12 cellular contexts compared by ENCODE assay signal in the genomic region with DNA sequence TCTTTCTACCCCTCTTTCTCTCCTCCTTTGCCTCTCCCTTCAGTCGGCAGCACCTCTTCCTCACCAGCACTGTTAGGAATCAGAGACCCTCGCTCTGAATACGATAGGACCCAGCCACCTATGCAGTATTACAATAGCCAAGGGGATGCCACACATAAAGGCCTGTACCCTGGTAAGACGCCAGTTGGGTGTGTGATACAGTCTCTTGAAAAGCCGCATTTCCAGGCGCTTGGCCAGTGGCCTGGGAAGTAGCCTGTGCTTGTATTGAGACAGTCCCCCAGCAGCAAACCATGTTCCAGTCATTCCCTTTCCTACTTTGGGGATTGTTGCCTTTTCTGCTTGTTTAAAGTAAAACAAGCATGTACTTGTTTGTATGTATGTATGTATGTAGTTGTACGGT.
"Had no signal": no experiment of that assay in that cellular context is flagged by ENCODE, and none has a peak within 500 bp of the region (broad histone marks: within the 10 kb centered on the region; RNA-seq: fewer than 3 reads in every experiment).

No MANE protein-coding gene starts in this region.

- H3K27me3 ChIP-seq: upper lobe of left lung had no signal

- H3K4me1 Mint-ChIP-seq: activated B cell treated with CpG ODN at 0.5 μM for 24 hours; activated CD4-positive, alpha-beta T cell treated with anti-CD3 and anti-CD28 coated beads, Interleukin-2, amount 10 ng/mL, durations not matched to agents 24 days and 14 days; stimulated activated effector memory CD8-positive, alpha-beta T cell treated with anti-CD3 and anti-CD28 coated beads, Interleukin-12 subunit alpha, Interleukin-12 subunit beta, amount 100 ng/mL, for 72 hours had no signal

- H2AFZ ChIP-seq: parathyroid adenoma had no signal

- H3K4me3 ChIP-seq: SK-N-MC, skin epidermis, upper lobe of left lung had no signal

- H3K9me3 ChIP-seq: upper lobe of left lung had no signal

- H3K27ac Mint-ChIP-seq: activated B cell treated with CpG ODN at 0.5 μM for 24 hours; activated CD4-positive, alpha-beta T cell treated with anti-CD3 and anti-CD28 coated beads, Interleukin-2, amount 10 ng/mL, durations not matched to agents 24 days and 14 days; activated naive CD4-positive, alpha-beta T cell treated with anti-CD3 and anti-CD28 coated beads for 36 hours; stimulated activated effector memory CD8-positive, alpha-beta T cell treated with anti-CD3 and anti-CD28 coated beads, Interleukin-12 subunit alpha, Interleukin-12 subunit beta, amount 100 ng/mL, for 72 hours; T-helper 1 cell treated with Interleukin-12 subunit alpha and Interleukin-12 subunit beta and Interleukin-4 antibody, amounts not matched to agents 30 μg/mL and 1 μg/mL, for 36 hours had no signal

- H3K79me2 ChIP-seq: parathyroid adenoma had no signal

- H3K27me3 Mint-ChIP-seq: activated B cell treated with CpG ODN at 0.5 μM for 24 hours; activated CD4-positive, alpha-beta T cell treated with anti-CD3 and anti-CD28 coated beads, Interleukin-2, amount 10 ng/mL, durations not matched to agents 24 days and 14 days had no signal

- H3K4me1 ChIP-seq: parathyroid adenoma, upper lobe of left lung had no signal

- H3K27ac ChIP-seq: parathyroid adenoma, SK-N-MC, skin epidermis, upper lobe of left lung had no signal

- DNase-seq: activated B cell treated with CpG ODN at 0.5 μM for 24 hours; activated CD4-positive, alpha-beta T cell treated with anti-CD3 and anti-CD28 coated beads, Interleukin-2, amount 10 ng/mL, durations not matched to agents 24 days and 14 days; activated naive CD4-positive, alpha-beta T cell treated with anti-CD3 and anti-CD28 coated beads for 36 hours; central memory CD4-positive, alpha-beta T cell; effector memory CD4-positive, alpha-beta T cell; retina; upper lobe of left lung had no signal

- ATAC-seq: stimulated activated effector memory CD8-positive, alpha-beta T cell treated with anti-CD3 and anti-CD28 coated beads, Interleukin-12 subunit alpha, Interleukin-12 subunit beta, amount 100 ng/mL, for 72 hours had no signal

- H3K9me3 Mint-ChIP-seq: activated B cell treated with CpG ODN at 0.5 μM for 24 hours; activated CD4-positive, alpha-beta T cell treated with anti-CD3 and anti-CD28 coated beads, Interleukin-2, amount 10 ng/mL, durations not matched to agents 24 days and 14 days; activated naive CD4-positive, alpha-beta T cell treated with anti-CD3 and anti-CD28 coated beads for 36 hours; stimulated activated effector memory CD8-positive, alpha-beta T cell treated with anti-CD3 and anti-CD28 coated beads, Interleukin-12 subunit alpha, Interleukin-12 subunit beta, amount 100 ng/mL, for 72 hours; T-helper 1 cell treated with Interleukin-12 subunit alpha and Interleukin-12 subunit beta and Interleukin-4 antibody, amounts not matched to agents 30 μg/mL and 1 μg/mL, for 36 hours had no signal

- H3K4me3 Mint-ChIP-seq: activated B cell treated with CpG ODN at 0.5 μM for 24 hours; activated CD4-positive, alpha-beta T cell treated with anti-CD3 and anti-CD28 coated beads, Interleukin-2, amount 10 ng/mL, durations not matched to agents 24 days and 14 days; activated naive CD4-positive, alpha-beta T cell treated with anti-CD3 and anti-CD28 coated beads for 36 hours; stimulated activated effector memory CD8-positive, alpha-beta T cell treated with anti-CD3 and anti-CD28 coated beads, Interleukin-12 subunit alpha, Interleukin-12 subunit beta, amount 100 ng/mL, for 72 hours; T-helper 1 cell treated with Interleukin-12 subunit alpha and Interleukin-12 subunit beta and Interleukin-4 antibody, amounts not matched to agents 30 μg/mL and 1 μg/mL, for 36 hours had no signal
